Comparison of ENCODE assay signal across 24 cellular contexts in the genomic region with DNA sequence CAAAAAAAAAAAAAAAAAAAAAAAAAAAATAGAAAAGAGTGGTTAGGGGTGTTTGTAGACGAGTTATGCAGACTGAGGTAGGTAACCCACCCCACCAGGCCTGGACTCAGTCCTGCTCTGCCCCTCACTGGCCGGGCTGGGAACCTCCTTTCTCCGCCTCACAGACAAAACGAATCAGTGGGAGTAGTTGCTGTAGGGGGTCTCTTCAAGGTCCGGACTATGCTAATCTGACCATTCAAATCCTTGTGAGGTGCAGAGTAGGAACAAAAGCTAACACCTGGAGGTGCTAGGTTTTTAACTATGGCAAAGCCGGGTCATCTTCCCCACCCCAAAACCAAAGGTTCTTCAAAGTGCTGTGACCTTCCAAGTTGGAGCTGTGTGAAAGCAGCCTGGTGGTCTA.
DNase-seq lines count a peak whose midpoint lies in the region; ATAC-seq, FAIRE-seq and TF ChIP-seq lines count a peak whose summit lies in the region.
"Had no signal": no experiment of that assay in that cellular context is flagged by ENCODE, and none has a peak within 500 bp of the region (broad histone marks: within the 10 kb centered on the region; RNA-seq: fewer than 3 reads in every experiment).

No MANE protein-coding gene starts in this region.

- no peaks in the 10 kb centered on the region for H4K20me1 ChIP-seq in K562 (replicated peaks; ENCODE audit: control insufficient read depth, insufficient read depth, low read length)
- H4K20me1 ChIP-seq: BLaER1 treated with 17β-estradiol and CSF1 and Interleukin-3, amounts not matched to agents 10 nM and 100 nM had no signal

- CTCF ChIA-PET in A673 (lab: Charles Lee) = no interaction called here
- CTCF ChIA-PET in HEK293T (lab: Yijun Ruan, JAX) = interaction anchor here (0.7 to 1.0 kb wide), 2 partner anchors 20 to 106 kb away, joined by 4 to 7 read pairs; no protein-coding TSS in a partner anchor
- CTCF ChIA-PET in K562 (lab: Yijun Ruan, JAX; ENCODE audit: low intra/inter-chr PET ratio) = no interaction called here

- H3K36me3 ChIP-seq in A673 (ENCODE audit: insufficient read depth, low read length, poor library complexity, severe bottlenecking) (no peaks in the 10 kb centered on the region), K562 (ENCODE audit: control insufficient read depth, insufficient read depth, low read length) (no peaks in the 10 kb centered on the region), iPS DF 6.9 (ENCODE audit: control insufficient read depth, insufficient read depth, low read length) (no peaks in the 10 kb centered on the region)
- H3K36me3 ChIP-seq: BLaER1 treated with 17β-estradiol and CSF1 and Interleukin-3, amounts not matched to agents 10 nM and 100 nM had no signal

- H3K4me2 ChIP-seq in K562 (ENCODE audit: insufficient read depth, low read length) = no peak overlapping the region
- H3K4me2 ChIP-seq: BLaER1 treated with 17β-estradiol and CSF1 and Interleukin-3, amounts not matched to agents 10 nM and 100 nM; KMS-11 had no signal

- POLR2A ChIA-PET in A673 (lab: Charles Lee; ENCODE audit: low non-redundant PET) (no interaction called here), HEK293T (lab: Yijun Ruan, JAX) (no interaction called here), K562 (lab: Yijun Ruan, JAX) (no interaction called here)

- H3K9me3 ChIP-seq in A673 (ENCODE audit: low read depth, low read length, poor library complexity, severe bottlenecking) = no peaks in the 10 kb centered on the region
- no peaks in the 10 kb centered on the region for H3K9me3 ChIP-seq in K562 (replicated peaks; ENCODE audit: control insufficient read depth, insufficient read depth, low read depth, low read length)
- H3K9me3 ChIP-seq in iPS DF 6.9 (ENCODE audit: control insufficient read depth, insufficient read depth, low read length) = no peaks in the 10 kb centered on the region
- H3K9me3 ChIP-seq: BLaER1 treated with 17β-estradiol and CSF1 and Interleukin-3, amounts not matched to agents 10 nM and 100 nM; Caco-2 had no signal

- no peak overlapping the region for H3K9ac ChIP-seq in K562 (ENCODE audit: insufficient read depth in 1 of 2, low read depth in 2 of 2, low read length in 2 of 2)
- H3K9ac ChIP-seq: BLaER1 treated with 17β-estradiol and CSF1 and Interleukin-3, amounts not matched to agents 10 nM and 100 nM; GM23248; KMS-11 had no signal

- 0 out of 3 replicates have a peak, but pooled peaks have one; percentile 32 for ATAC-seq in K562
- ATAC-seq in GM21515 (IDR thresholded peaks at IDR 0.05; ENCODE audit: unreplicated experiment) = no peak
- no peak for ATAC-seq in HG03439 (IDR thresholded peaks at IDR 0.05; ENCODE audit: unreplicated experiment)
- ATAC-seq: CD8-positive, alpha-beta T cell; GM12878 had no signal

- no peak for TF ChIP-seq EP300 in K562 (IDR thresholded peaks at IDR 0.05; ENCODE audit: low read length)

- DNase-seq in A673 (ENCODE audit: low spot score) (no peak), HEK293T (ENCODE audit: extremely low spot score) (peak; percentile 21), K562 (ENCODE audit: extremely low read depth in 1 of 4, low spot score in 3 of 4) (peak in 2 of 4 experiments; percentile 8 to 9), iPS DF 6.9 (ENCODE audit: low read depth, low spot score) (peak; percentile 33), ureter (ENCODE audit: low spot score) (no peak)
- no peak for DNase-seq in stimulated activated CD4-positive, alpha-beta T cell treated with anti-CD3 and anti-CD28 coated beads, Interleukin-15, amount 100 ng/mL, for 24 hours
- DNase-seq: AML-193; CD8-positive, alpha-beta T cell; GDM1; IMR-90; NCI-H1092; NCI-H1417 treated with DMSO at 0.1 percent for 48 hours; NCI-H1694 treated with DMSO at 0.1 percent for 48 hours; NCI-H2081; NCI-H2227 treated with DMSO at 0.1 percent for 48 hours; NCI-H526 treated with DMSO at 0.1 percent for 48 hours; SHP77 treated with DMSO at 0.1 percent for 48 hours had no signal

- 0 out of 2 replicates have a peak, but pooled peaks have one; percentile 10 for TF ChIP-seq CTCF in A673 (conservative IDR thresholded peaks at IDR 0.05; ENCODE audit: low read depth, low read length)
- no peak for TF ChIP-seq CTCF in K562 (IDR thresholded peaks at IDR 0.05 in 2 of 3, conservative IDR thresholded peaks at IDR 0.05 in 1 of 3; ENCODE audit: insufficient read depth in 2 of 3, low read depth in 1 of 3, low read length in 3 of 3)

- BruUV-seq in A673 (replicated peaks; lab: Mats Ljungman, UMichigan) (no TSS peak), K562 (replicated peaks; lab: Mats Ljungman, UMichigan) (no TSS peak)

- no peak for TF ChIP-seq POLR2A in K562 (conservative IDR thresholded peaks at IDR 0.05)

- no peak for TF ChIP-seq RAD21 in K562 (CRISPR knock-in tag; conservative IDR thresholded peaks at IDR 0.05 in 1 of 2, IDR thresholded peaks at IDR 0.05 in 1 of 2)

- no peaks in the 10 kb centered on the region for H3K9me1 ChIP-seq in K562 (ENCODE audit: control insufficient read depth, insufficient read depth, low read length)

- no peaks in the 10 kb centered on the region for H3K27me3 ChIP-seq in A673 (replicated peaks; ENCODE audit: insufficient read depth, low read depth, low read length, poor library complexity)
- no peaks in the 10 kb centered on the region; a peak in 2 of 5 replicates for H3K27me3 ChIP-seq in K562 (ENCODE audit: control insufficient read depth in 2 of 2, insufficient read depth in 2 of 2, low read length in 2 of 2)
- no peaks in the 10 kb centered on the region for H3K27me3 ChIP-seq in iPS DF 6.9 (ENCODE audit: control insufficient read depth, insufficient read depth, low read length)
- H3K27me3 ChIP-seq: BLaER1 treated with 17β-estradiol and CSF1 and Interleukin-3, amounts not matched to agents 10 nM and 100 nM had no signal

- no peaks in the 10 kb centered on the region for H3K79me2 ChIP-seq in K562 (ENCODE audit: control insufficient read depth, insufficient read depth, low read length)

- H3K4me3 ChIP-seq in A673 (ENCODE audit: low read depth, low read length, poor library complexity, severe bottlenecking) (no peak overlapping the region), K562 (no peak overlapping the region), iPS DF 6.9 (ENCODE audit: low read length) (no peak overlapping the region)
- H3K4me3 ChIP-seq: BLaER1 treated with 17β-estradiol and CSF1 and Interleukin-3, amounts not matched to agents 10 nM and 100 nM; GM12878 had no signal

- intact Hi-C loops in A673 (cut with micrococcal nuclease; ENCODE audit: unreplicated experiment) = no loop called here
- intact Hi-C loops in K562 (cut with micrococcal nuclease) = no loop called here

- 6% methylated on average over 5 of the region's 6 CpGs for WGBS in K562 (ENCODE audit: insufficient coverage, low coverage, missing lambda C conversion rate)
- WGBS in iPS DF 6.9 (ENCODE audit: insufficient coverage, insufficient read length) = no CpG with 5 or more reads among the region's 6 CpGs

- in situ Hi-C loops in K562 (cut with MboI) = no loop called here

- no peak overlapping the region for H2AFZ ChIP-seq in K562 (ENCODE audit: low read depth, low read length)

- H3K4me1 ChIP-seq in A673 (ENCODE audit: insufficient read depth, low read length, poor library complexity, severe bottlenecking) (peaks cover 4% of the 10 kb centered on the region), K562 (replicated peaks in 1 of 2; ENCODE audit: control insufficient read depth in 2 of 2, insufficient read depth in 2 of 2, low read length in 2 of 2) (no peaks in the 10 kb centered on the region; a peak in 1 of 5 replicates), iPS DF 6.9 (ENCODE audit: control insufficient read depth, insufficient read depth, low read length) (peaks cover 4% of the 10 kb centered on the region)
- H3K4me1 ChIP-seq: BLaER1 treated with 17β-estradiol and CSF1 and Interleukin-3, amounts not matched to agents 10 nM and 100 nM; Caco-2 had no signal

- no peak for FAIRE-seq in K562 (lab: Jason Lieb, UNC)
- FAIRE-seq: GM12878 had no signal

- H3K27ac ChIP-seq in A673 (ENCODE audit: low read depth, low read length, poor library complexity, severe bottlenecking) (no peak overlapping the region), K562 (ENCODE audit: extremely low read depth, low read depth, low read length) (no peak overlapping the region), iPS DF 6.9 (ENCODE audit: low read length) (no peak overlapping the region)
- H3K27ac ChIP-seq: BLaER1 treated with 17β-estradiol and CSF1 and Interleukin-3, amounts not matched to agents 10 nM and 100 nM; GM23248; KMS-11 had no signal

TF ChIP-seq in HEK293T, 16 proteins besides CTCF, POLR2A, EP300 and RAD21:
- TF ChIP-seq ZNF384 (IDR thresholded peaks at IDR 0.05) (no peak), BHLHE40 (IDR thresholded peaks at IDR 0.05; ENCODE audit: borderline replicate concordance) (no peak), HDGF (IDR thresholded peaks at IDR 0.05; ENCODE audit: borderline replicate concordance) (no peak), LEF1 (IDR thresholded peaks at IDR 0.05; ENCODE audit: borderline replicate concordance) (no peak), SP1 (IDR thresholded peaks at IDR 0.05) (no peak), TARDBP (IDR thresholded peaks at IDR 0.05) (no peak), NFRKB (IDR thresholded peaks at IDR 0.05) (no peak), FOXK2 (IDR thresholded peaks at IDR 0.05) (no peak), SUZ12 (IDR thresholded peaks at IDR 0.05) (no peak), FOXA1 (IDR thresholded peaks at IDR 0.05) (no peak), ELF4 (IDR thresholded peaks at IDR 0.05) (no peak), L3MBTL2 (conservative IDR thresholded peaks at IDR 0.05) (no peak)

TF ChIP-seq in K562, 482 proteins besides CTCF, POLR2A, EP300 and RAD21 (continues in another document):
- TF ChIP-seq ZNF589 (CRISPR knock-in tag; IDR thresholded peaks at IDR 0.05; ENCODE audit: low read depth) (no peak), ZNF175 (CRISPR knock-in tag; IDR thresholded peaks at IDR 0.05; ENCODE audit: low read depth) (no peak), MAFF (IDR thresholded peaks at IDR 0.05; ENCODE audit: low read length) (no peak)

Comparison
In these comparisons a context has a peak if more than half of its experiments do, and no peak if none do; other contexts are left out.
1. DNase-seq: peak in HEK293T (single experiment) and iPS DF 6.9 (single experiment); none in A673 (single experiment), ureter (single experiment) and stimulated activated CD4-positive, alpha-beta T cell treated with anti-CD3 and anti-CD28 coated beads, Interleukin-15, amount 100 ng/mL, for 24 hours (single experiment).